8 cellular contexts compared by ENCODE assay signal in the genomic region with DNA sequence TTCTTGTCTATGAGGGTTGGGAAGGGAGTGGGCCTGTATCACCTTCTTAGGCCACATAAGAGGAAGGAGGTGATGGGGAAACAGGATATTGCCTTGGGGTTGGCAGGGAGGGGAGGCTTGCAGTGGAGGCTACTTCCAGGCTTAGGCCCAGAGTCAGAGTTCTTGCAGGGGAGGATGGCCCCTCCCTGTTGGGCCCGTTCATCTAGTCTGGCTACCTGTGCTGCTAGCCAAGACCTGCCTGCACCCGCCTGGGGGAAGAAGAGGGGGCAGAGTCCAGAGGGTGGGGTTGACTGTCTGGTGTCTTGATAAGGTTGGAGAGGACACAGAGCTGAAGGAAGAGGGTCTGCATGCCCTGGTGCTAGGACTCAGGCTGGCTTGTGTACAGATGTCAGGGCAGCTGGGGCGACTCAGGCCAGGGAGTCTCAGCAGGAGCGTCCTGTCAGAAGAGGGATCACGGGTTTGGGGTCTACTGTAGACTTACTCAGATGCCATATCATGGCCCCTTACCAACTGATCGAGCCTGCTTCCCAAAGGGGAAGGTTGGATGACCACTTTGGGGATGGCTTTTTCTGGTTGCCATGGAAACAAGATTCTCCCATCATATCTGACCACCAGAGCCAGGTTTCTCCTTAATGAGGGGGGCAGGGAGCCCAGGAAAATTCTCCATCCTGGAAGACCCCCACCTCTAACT. TPM values are rescaled to one million over a fixed set of nuclear protein-coding genes. Genes with fewer than 3 reads are reported as not detected.
DNase-seq lines count a peak whose midpoint lies in the region; ATAC-seq and TF ChIP-seq lines count a peak whose summit lies in the region.

No MANE protein-coding gene starts in this region.

- POLR2A ChIA-PET in activated CD4-positive, alpha-beta T cell treated with anti-CD3 and anti-CD28 coated beads, Interleukin-2, amount 10 ng/mL, durations not matched to agents 7 days and 5 days (lab: Charles Lee) = interaction anchor here (0.9 kb wide), 1 partner anchor 334 kb away, joined by 3 read pairs; no protein-coding TSS in a partner anchor

- H3K36me3 ChIP-seq in left lung = no peaks in the 10 kb centered on the region

- H3K27me3 ChIP-seq in left lung = no peaks in the 10 kb centered on the region

- ATAC-seq in activated naive CD4-positive, alpha-beta T cell treated with anti-CD3 and anti-CD28 coated beads, Interleukin-2, amount 50 U/mL, for 72 hours = no peak
- no peak for ATAC-seq in left lung

- peaks cover 62% of the 10 kb centered on the region for H3K4me1 Mint-ChIP-seq in activated CD4-positive, alpha-beta T cell treated with anti-CD3 and anti-CD28 coated beads, Interleukin-2, amount 10 ng/mL, durations not matched to agents 7 days and 5 days

- peak overlapping the region; percentile 70 for H3K27ac Mint-ChIP-seq in activated CD4-positive, alpha-beta T cell treated with anti-CD3 and anti-CD28 coated beads, Interleukin-2, amount 10 ng/mL, durations not matched to agents 7 days and 5 days
- H3K27ac Mint-ChIP-seq in activated naive CD4-positive, alpha-beta T cell treated with anti-CD3 and anti-CD28 coated beads, Interleukin-2, amount 50 U/mL, for 72 hours = peak overlapping the region; percentile 93 to 96

- H3K4me1 ChIP-seq in left lung = peaks cover 30 to 54% of the 10 kb centered on the region in 2 donors

- peaks cover 4% of the 10 kb centered on the region for H3K36me3 Mint-ChIP-seq in activated CD4-positive, alpha-beta T cell treated with anti-CD3 and anti-CD28 coated beads, Interleukin-2, amount 10 ng/mL, durations not matched to agents 7 days and 5 days (ENCODE audit: low read depth)
- peaks cover 9% of the 10 kb centered on the region in 2 donors for H3K36me3 Mint-ChIP-seq in activated naive CD4-positive, alpha-beta T cell treated with anti-CD3 and anti-CD28 coated beads, Interleukin-2, amount 50 U/mL, for 72 hours

- no peak for TF ChIP-seq CTCF in left lung (IDR thresholded peaks at IDR 0.05)

- H3K27ac ChIP-seq in left lung = peak overlapping the region; percentile 53 to 100
- peak overlapping the region; percentile 17 for H3K27ac ChIP-seq in temporal lobe (ENCODE audit: low read depth, low read length)

- no peak overlapping the region for H3K4me3 Mint-ChIP-seq in activated CD4-positive, alpha-beta T cell treated with anti-CD3 and anti-CD28 coated beads, Interleukin-2, amount 10 ng/mL, durations not matched to agents 7 days and 5 days

- intact Hi-C loops in left lung (cut with DNase I) = no loop called here

- H3K4me3 ChIP-seq in left lung = peak overlapping the region in 1 of 2 donors; percentile 82

- DNase-seq in activated CD4-positive, alpha-beta T cell treated with anti-CD3 and anti-CD28 coated beads, Interleukin-2, amount 10 ng/mL, durations not matched to agents 7 days and 5 days = no peak
- no peak for DNase-seq in activated CD4-positive, alpha-beta T cell treated with anti-CD3 and anti-CD28 coated beads for 1 hour
- DNase-seq in activated naive CD4-positive, alpha-beta T cell treated with anti-CD3 and anti-CD28 coated beads, Interleukin-2, amount 50 U/mL, for 72 hours (ENCODE audit: low spot score in 2 of 2) = no peak
- DNase-seq in left lung (peak in 1 of 2 donors; percentile 51), inferior parietal cortex (ENCODE audit: extremely low spot score) (no peak), GOT3 (lab: John Stamatoyannopoulos, UW) (no peak), DMS153 (lab: John Stamatoyannopoulos, UW) (no peak)

- CTCF ChIA-PET in activated CD4-positive, alpha-beta T cell treated with anti-CD3 and anti-CD28 coated beads, Interleukin-2, amount 10 ng/mL, durations not matched to agents 7 days and 5 days (lab: Charles Lee) = interaction anchor here (0.9 to 2.6 kb wide), 2 partner anchors 12 to 18 kb away, joined by 3 to 7 read pairs; no protein-coding TSS in a partner anchor

- no peaks in the 10 kb centered on the region for H3K9me3 ChIP-seq in left lung

- no peaks in the 10 kb centered on the region for H3K9me3 Mint-ChIP-seq in activated CD4-positive, alpha-beta T cell treated with anti-CD3 and anti-CD28 coated beads, Interleukin-2, amount 10 ng/mL, durations not matched to agents 7 days and 5 days
- no peaks in the 10 kb centered on the region for H3K9me3 Mint-ChIP-seq in activated naive CD4-positive, alpha-beta T cell treated with anti-CD3 and anti-CD28 coated beads, Interleukin-2, amount 50 U/mL, for 72 hours

- H3K27me3 Mint-ChIP-seq in activated CD4-positive, alpha-beta T cell treated with anti-CD3 and anti-CD28 coated beads, Interleukin-2, amount 10 ng/mL, durations not matched to agents 7 days and 5 days = no peaks in the 10 kb centered on the region

RNA-seq across cellular contexts. Expression of gene KDM6B, which starts 5.3 kb away (rescaled TPM):
- 10 to 100 TPM; 12.3 to 12.8 TPM for total RNA-seq in activated CD4-positive, alpha-beta T cell treated with anti-CD3 and anti-CD28 coated beads, Interleukin-2, amount 10 ng/mL, durations not matched to agents 7 days and 5 days
- total RNA-seq in activated naive CD4-positive, alpha-beta T cell treated with anti-CD3 and anti-CD28 coated beads, Interleukin-2, amount 50 U/mL, for 72 hours = 10 to 100 TPM; 34.9 to 41.2 TPM
- total RNA-seq in left lung (10 to 100 TPM; 37.6 to 49.2 TPM), temporal lobe (16.2 TPM)

RNA-seq across cellular contexts. Expression of gene TMEM88, which starts 15.5 kb away (rescaled TPM):
- under 1 TPM; 0.55 to 0.87 TPM for total RNA-seq in activated CD4-positive, alpha-beta T cell treated with anti-CD3 and anti-CD28 coated beads, Interleukin-2, amount 10 ng/mL, durations not matched to agents 7 days and 5 days
- total RNA-seq in activated naive CD4-positive, alpha-beta T cell treated with anti-CD3 and anti-CD28 coated beads, Interleukin-2, amount 50 U/mL, for 72 hours = 1 to 10 TPM; 1.3 to 1.8 TPM
- 1 to 10 TPM; 5.7 to 6.5 TPM for total RNA-seq in left lung
- total RNA-seq in temporal lobe = 0.49 TPM

RNA-seq across cellular contexts. Expression of gene NAA38, which starts 18.0 kb away (rescaled TPM):
- 10 to 100 TPM; 84.2 to 93.0 TPM for total RNA-seq in activated CD4-positive, alpha-beta T cell treated with anti-CD3 and anti-CD28 coated beads, Interleukin-2, amount 10 ng/mL, durations not matched to agents 7 days and 5 days
- total RNA-seq in activated naive CD4-positive, alpha-beta T cell treated with anti-CD3 and anti-CD28 coated beads, Interleukin-2, amount 50 U/mL, for 72 hours = 100 to 1,000 TPM in 1 of 2 donors, 10 to 100 TPM in 1; 91.4 to 103 TPM
- total RNA-seq in left lung = 10 to 100 TPM; 60.5 to 72.6 TPM
- total RNA-seq in temporal lobe = 25.8 TPM

RNA-seq across cellular contexts. Expression of gene CYB5D1, which starts 18.5 kb away (rescaled TPM):
- 1 to 10 TPM; 8.2 to 9.0 TPM for total RNA-seq in activated CD4-positive, alpha-beta T cell treated with anti-CD3 and anti-CD28 coated beads, Interleukin-2, amount 10 ng/mL, durations not matched to agents 7 days and 5 days
- total RNA-seq in activated naive CD4-positive, alpha-beta T cell treated with anti-CD3 and anti-CD28 coated beads, Interleukin-2, amount 50 U/mL, for 72 hours = 10 to 100 TPM in 1 of 2 donors, 1 to 10 TPM in 1; 8.0 to 20.2 TPM
- total RNA-seq in left lung (10 to 100 TPM in 1 of 2 donors, 1 to 10 TPM in 1; 9.8 to 12.3 TPM), temporal lobe (9.6 TPM)

RNA-seq across cellular contexts. Expression of gene CHD3, which starts 49.2 kb away (rescaled TPM):
- 100 to 1,000 TPM; 216 to 223 TPM for total RNA-seq in activated CD4-positive, alpha-beta T cell treated with anti-CD3 and anti-CD28 coated beads, Interleukin-2, amount 10 ng/mL, durations not matched to agents 7 days and 5 days
- total RNA-seq in activated naive CD4-positive, alpha-beta T cell treated with anti-CD3 and anti-CD28 coated beads, Interleukin-2, amount 50 U/mL, for 72 hours = 100 to 1,000 TPM; 182 to 212 TPM
- total RNA-seq in left lung (100 to 1,000 TPM in 1 of 2 donors, 10 to 100 TPM in 1; 95.3 to 118 TPM), temporal lobe (285 TPM)
